8 cellular contexts compared by ENCODE assay signal in genomic region chr19:3760871-3761361, GRCh38. TPM values are rescaled to one million over a fixed set of nuclear protein-coding genes. Genes with fewer than 3 reads are reported as not detected.
DNase-seq lines count a peak whose midpoint lies in the region; ATAC-seq and TF ChIP-seq lines count a peak whose summit lies in the region.

No MANE protein-coding gene starts in this region.

- peak overlapping the region; percentile 96 for H3K27ac ChIP-seq in epithelial cell of prostate
- no peak overlapping the region for H3K27ac ChIP-seq in trophoblast cell (ENCODE audit: low read depth, low read length)

- H4K12ac ChIP-seq in trophoblast cell (ENCODE audit: low read depth, low read length): peak overlapping the region; percentile 84

- peaks cover 22 to 26% of the 10 kb centered on the region in 2 experiments for H3K36me3 ChIP-seq in trophoblast cell (ENCODE audit: control insufficient read depth in 1 of 2, insufficient read depth in 2 of 2, low read length in 2 of 2)

- no CpG with 5 or more reads among the region's 7 CpGs for WGBS in trophoblast cell (ENCODE audit: extremely low coverage, insufficient coverage, insufficient read length)

- H3K4ac ChIP-seq in trophoblast cell (ENCODE audit: low read depth, low read length): peak overlapping the region; percentile 88

- no peak for ATAC-seq in HG03457 (IDR thresholded peaks at IDR 0.05; ENCODE audit: unreplicated experiment)
- no peak for ATAC-seq in GM21447 (IDR thresholded peaks at IDR 0.05; ENCODE audit: unreplicated experiment)

- H2BK12ac ChIP-seq in trophoblast cell (ENCODE audit: low read length): no peak overlapping the region

- no peak overlapping the region for H3K23ac ChIP-seq in trophoblast cell (ENCODE audit: low read length)

- H3K18ac ChIP-seq in trophoblast cell (ENCODE audit: low read length): peak overlapping the region; percentile 97

- POLR2A ChIA-PET in HEK293T (lab: Yijun Ruan, JAX): interaction anchor here (2.0 to 3.6 kb wide), 4 partner anchors 10 to 247 kb away, joined by 7 to 40 read pairs (median 10); partner anchors contain the start of gene PIAS4

- peak overlapping the region; percentile 96 for H3K4me3 ChIP-seq in GM08714 (ENCODE audit: low read length)
- H3K4me3 ChIP-seq in trophoblast cell (ENCODE audit: low read depth, low read length): peak overlapping the region; percentile 91

- DNase-seq in SK-N-DZ (ENCODE audit: low spot score): peak; percentile 16
- DNase-seq in epithelial cell of prostate (ENCODE audit: low read depth, low spot score): no peak
- peak in 1 of 2 donors; percentile 4 for DNase-seq in trophoblast cell
- no peak for DNase-seq in stimulated activated CD4-positive, alpha-beta T cell treated with anti-CD3 and anti-CD28 coated beads, Interleukin-4, amount 100 ng/mL, for 1 hour
- no peak for DNase-seq in HEK293T (ENCODE audit: extremely low spot score)

- H4K8ac ChIP-seq in trophoblast cell (ENCODE audit: low read depth, low read length): peak overlapping the region; percentile 95

- H2BK5ac ChIP-seq in trophoblast cell (ENCODE audit: low read depth, low read length, poor library complexity): peak overlapping the region; percentile 70

- H2AFZ ChIP-seq in trophoblast cell (ENCODE audit: insufficient read depth, low read length, poor library complexity): peak overlapping the region; percentile 88

- peaks cover 7% of the 10 kb centered on the region for H3K79me1 ChIP-seq in trophoblast cell (ENCODE audit: low read length)

- H3K4me1 ChIP-seq in trophoblast cell (ENCODE audit: control insufficient read depth in 1 of 2, insufficient read depth in 2 of 2, low read length in 2 of 2): peaks cover 0 to 4% of the 10 kb centered on the region in 2 experiments

- no peaks in the 10 kb centered on the region for H3K27me3 ChIP-seq in trophoblast cell (ENCODE audit: insufficient read depth, low read length)

- peak overlapping the region; percentile 83 for H3K9ac ChIP-seq in trophoblast cell (ENCODE audit: low read length)

- H2BK120ac ChIP-seq in trophoblast cell (ENCODE audit: insufficient read depth, low read length, poor library complexity): peak overlapping the region; percentile 73

- H3K79me2 ChIP-seq in trophoblast cell (ENCODE audit: control insufficient read depth, insufficient read depth, low read length, poor library complexity): peaks cover 10% of the 10 kb centered on the region

- peak overlapping the region; percentile 67 for H2AK5ac ChIP-seq in trophoblast cell (ENCODE audit: low read length)

- H3K9me3 ChIP-seq in trophoblast cell (ENCODE audit: insufficient read depth, low read depth, low read length): no peaks in the 10 kb centered on the region

- peak overlapping the region; percentile 94 for H4K91ac ChIP-seq in trophoblast cell (ENCODE audit: low read depth, low read length)

- CTCF ChIA-PET in HEK293T (lab: Yijun Ruan, JAX): no interaction called here

- H3K14ac ChIP-seq in trophoblast cell (ENCODE audit: low read length): peak overlapping the region; percentile 92

- H3K4me2 ChIP-seq in trophoblast cell (ENCODE audit: low read length): peak overlapping the region; percentile 72

TF ChIP-seq in HEK293T, 16 proteins besides CTCF, POLR2A, EP300 and RAD21:
- TF ChIP-seq FOXK2 (IDR thresholded peaks at IDR 0.05) (no peak), FOXM1 (IDR thresholded peaks at IDR 0.05; ENCODE audit: borderline replicate concordance) (no peak), BHLHE40 (IDR thresholded peaks at IDR 0.05; ENCODE audit: borderline replicate concordance) (no peak), LEF1 (IDR thresholded peaks at IDR 0.05; ENCODE audit: borderline replicate concordance) (no peak), SP1 (IDR thresholded peaks at IDR 0.05) (no peak), ZNF384 (IDR thresholded peaks at IDR 0.05) (no peak), NFRKB (IDR thresholded peaks at IDR 0.05) (no peak), TARDBP (IDR thresholded peaks at IDR 0.05) (no peak), ELF4 (IDR thresholded peaks at IDR 0.05) (no peak), HDGF (IDR thresholded peaks at IDR 0.05; ENCODE audit: borderline replicate concordance) (no peak), ARNT (IDR thresholded peaks at IDR 0.05) (no peak), CTBP1 (IDR thresholded peaks at IDR 0.05; ENCODE audit: borderline replicate concordance) (no peak), L3MBTL2 (conservative IDR thresholded peaks at IDR 0.05) (no peak), FOXA1 (IDR thresholded peaks at IDR 0.05) (no peak)
- TF ChIP-seq, protein P1, sequence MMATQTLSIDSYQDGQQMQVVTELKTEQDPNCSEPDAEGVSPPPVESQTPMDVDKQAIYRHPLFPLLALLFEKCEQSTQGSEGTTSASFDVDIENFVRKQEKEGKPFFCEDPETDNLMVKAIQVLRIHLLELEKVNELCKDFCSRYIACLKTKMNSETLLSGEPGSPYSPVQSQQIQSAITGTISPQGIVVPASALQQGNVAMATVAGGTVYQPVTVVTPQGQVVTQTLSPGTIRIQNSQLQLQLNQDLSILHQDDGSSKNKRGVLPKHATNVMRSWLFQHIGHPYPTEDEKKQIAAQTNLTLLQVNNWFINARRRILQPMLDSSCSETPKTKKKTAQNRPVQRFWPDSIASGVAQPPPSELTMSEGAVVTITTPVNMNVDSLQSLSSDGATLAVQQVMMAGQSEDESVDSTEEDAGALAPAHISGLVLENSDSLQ (IDR thresholded peaks at IDR 0.05): no peak

RNA-seq across cellular contexts. Expression of gene APBA3, which starts 0.6 kb away (rescaled TPM):
- polyA plus RNA-seq in SK-N-DZ (2014; cell fraction: cytosol; rRNA removed): 26.0 and 43.3 TPM in 2 replicates
- polyA plus RNA-seq in SK-N-DZ (2014; cell fraction: nucleus; rRNA removed): 59.4 and 69.5 TPM in 2 replicates
- 26.2 and 27.1 TPM in 2 replicates for polyA plus RNA-seq in trophoblast cell (2013)

RNA-seq across cellular contexts. Expression of gene MRPL54, which starts 1.6 kb away (rescaled TPM):
- 87.1 and 125 TPM in 2 replicates for polyA plus RNA-seq in SK-N-DZ (2014; cell fraction: cytosol; rRNA removed)
- polyA plus RNA-seq in SK-N-DZ (2014; cell fraction: nucleus; rRNA removed): 44.0 and 57.4 TPM in 2 replicates
- polyA plus RNA-seq in trophoblast cell (2013): 39.6 and 39.9 TPM in 2 replicates

RNA-seq across cellular contexts. Expression of gene RAX2, which starts 11.1 kb away (rescaled TPM):
- polyA plus RNA-seq in SK-N-DZ (2014; cell fraction: cytosol; rRNA removed): not detected in 2 replicates
- not detected in 2 replicates for polyA plus RNA-seq in SK-N-DZ (2014; cell fraction: nucleus; rRNA removed)
- polyA plus RNA-seq in trophoblast cell (2013): not detected in 2 replicates

RNA-seq across cellular contexts. Expression of gene MATK, which starts 25.3 kb away (rescaled TPM):
- polyA plus RNA-seq in SK-N-DZ (2014; cell fraction: cytosol; rRNA removed): not detected in 2 replicates
- not detected in 2 replicates for polyA plus RNA-seq in SK-N-DZ (2014; cell fraction: nucleus; rRNA removed)
- 0.40 and 0.56 TPM in 2 replicates for polyA plus RNA-seq in trophoblast cell (2013)

RNA-seq across cellular contexts. Expression of gene TJP3, which starts 52.7 kb away (rescaled TPM):
- not detected in 2 replicates for polyA plus RNA-seq in SK-N-DZ (2014; cell fraction: cytosol; rRNA removed)
- not detected in 2 replicates for polyA plus RNA-seq in SK-N-DZ (2014; cell fraction: nucleus; rRNA removed)
- polyA plus RNA-seq in trophoblast cell (2013): 117 and 137 TPM in 2 replicates
